1 cellular context compared by ENCODE assay signal in genomic region chr1:151443846-151444790, GRCh38.
TF ChIP-seq lines count a peak whose summit lies in the region.

No MANE protein-coding gene starts in this region.

TF ChIP-seq in SK-N-SH, 30 proteins besides CTCF, POLR2A, EP300 and RAD21 (continued from another document):
- TF ChIP-seq, protein P1, sequence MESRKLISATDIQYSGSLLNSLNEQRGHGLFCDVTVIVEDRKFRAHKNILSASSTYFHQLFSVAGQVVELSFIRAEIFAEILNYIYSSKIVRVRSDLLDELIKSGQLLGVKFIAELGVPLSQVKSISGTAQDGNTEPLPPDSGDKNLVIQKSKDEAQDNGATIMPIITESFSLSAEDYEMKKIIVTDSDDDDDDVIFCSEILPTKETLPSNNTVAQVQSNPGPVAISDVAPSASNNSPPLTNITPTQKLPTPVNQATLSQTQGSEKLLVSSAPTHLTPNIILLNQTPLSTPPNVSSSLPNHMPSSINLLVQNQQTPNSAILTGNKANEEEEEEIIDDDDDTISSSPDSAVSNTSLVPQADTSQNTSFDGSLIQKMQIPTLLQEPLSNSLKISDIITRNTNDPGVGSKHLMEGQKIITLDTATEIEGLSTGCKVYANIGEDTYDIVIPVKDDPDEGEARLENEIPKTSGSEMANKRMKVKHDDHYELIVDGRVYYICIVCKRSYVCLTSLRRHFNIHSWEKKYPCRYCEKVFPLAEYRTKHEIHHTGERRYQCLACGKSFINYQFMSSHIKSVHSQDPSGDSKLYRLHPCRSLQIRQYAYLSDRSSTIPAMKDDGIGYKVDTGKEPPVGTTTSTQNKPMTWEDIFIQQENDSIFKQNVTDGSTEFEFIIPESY (IDR thresholded peaks at IDR 0.05; ENCODE audit: borderline replicate concordance, low read depth), result no peak
- TF ChIP-seq USF1 (IDR thresholded peaks at IDR 0.05; ENCODE audit: borderline replicate concordance, low read depth), result no peak
- no peak for TF ChIP-seq NRF1 (IDR thresholded peaks at IDR 0.05; ENCODE audit: low read depth, low read length)
- TF ChIP-seq, protein P2, sequence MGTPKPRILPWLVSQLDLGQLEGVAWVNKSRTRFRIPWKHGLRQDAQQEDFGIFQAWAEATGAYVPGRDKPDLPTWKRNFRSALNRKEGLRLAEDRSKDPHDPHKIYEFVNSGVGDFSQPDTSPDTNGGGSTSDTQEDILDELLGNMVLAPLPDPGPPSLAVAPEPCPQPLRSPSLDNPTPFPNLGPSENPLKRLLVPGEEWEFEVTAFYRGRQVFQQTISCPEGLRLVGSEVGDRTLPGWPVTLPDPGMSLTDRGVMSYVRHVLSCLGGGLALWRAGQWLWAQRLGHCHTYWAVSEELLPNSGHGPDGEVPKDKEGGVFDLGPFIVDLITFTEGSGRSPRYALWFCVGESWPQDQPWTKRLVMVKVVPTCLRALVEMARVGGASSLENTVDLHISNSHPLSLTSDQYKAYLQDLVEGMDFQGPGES (IDR thresholded peaks at IDR 0.05; ENCODE audit: low read depth, low read length), result no peak
